ENCODE assay signal across 8 cellular contexts in genomic region chr6:116268589-116269293, GRCh38. TPM values are rescaled to one million over a fixed set of nuclear protein-coding genes. Genes with fewer than 3 reads are reported as not detected.
DNase-seq lines count a peak whose midpoint lies in the region; ATAC-seq and TF ChIP-seq lines count a peak whose summit lies in the region.

No MANE protein-coding gene starts in this region.

- H3K4me1 Mint-ChIP-seq in activated CD4-positive, alpha-beta T cell treated with anti-CD3 and anti-CD28 coated beads for 36 hours: peaks cover 28% of the 10 kb centered on the region

- CTCF ChIA-PET in activated CD4-positive, alpha-beta T cell treated with anti-CD3 and anti-CD28 coated beads for 36 hours (lab: Charles Lee): interaction anchor here (0.7 to 4.2 kb wide), 27 partner anchors 8 to 302 kb away, joined by 3 to 24 read pairs (median 4); partner anchors contain the start of genes RWDD1, TSPYL1 and TSPYL4

- H3K4me1 ChIP-seq in colonic mucosa: no peaks in the 10 kb centered on the region
- H3K4me1 ChIP-seq in lung (ENCODE audit: control insufficient read depth in 2 of 2, insufficient read depth in 2 of 2, low read length in 2 of 2): peaks cover 3 to 7% of the 10 kb centered on the region in 2 donors

- peaks cover 20% of the 10 kb centered on the region for H3K36me3 Mint-ChIP-seq in activated CD4-positive, alpha-beta T cell treated with anti-CD3 and anti-CD28 coated beads for 36 hours (ENCODE audit: low read depth)

- no peaks in the 10 kb centered on the region for H3K27me3 Mint-ChIP-seq in activated CD4-positive, alpha-beta T cell treated with anti-CD3 and anti-CD28 coated beads for 36 hours

- H3K4me3 ChIP-seq in colonic mucosa: no peak overlapping the region
- H3K4me3 ChIP-seq in lung: no peak overlapping the region

- in situ Hi-C loops in KBM-7 (cut with MboI; ENCODE audit: low pct_unique_long_range_greater_than_20kb, low sequenced_read_pairs): no loop called here

- no peaks in the 10 kb centered on the region for H3K9me3 ChIP-seq in colonic mucosa
- H3K9me3 ChIP-seq in lung (ENCODE audit: control insufficient read depth in 2 of 2, insufficient read depth in 1 of 2, low read length in 1 of 2): no peaks in the 10 kb centered on the region

- H3K27ac ChIP-seq in colonic mucosa (no peak overlapping the region), lung (ENCODE audit: low read depth in 1 of 2, low read length in 1 of 2) (peak overlapping the region in 1 of 2 donors; percentile 31)

- TF ChIP-seq CTCF in colonic mucosa (IDR thresholded peaks at IDR 0.05): peak; percentile 69
- TF ChIP-seq CTCF in lung (IDR thresholded peaks at IDR 0.05; ENCODE audit: control extremely low read depth, extremely low read depth): peak; percentile 63

- no peak for DNase-seq in activated CD4-positive, alpha-beta T cell treated with anti-CD3 and anti-CD28 coated beads for 36 hours
- DNase-seq in activated CD4-positive, alpha-beta T cell treated with anti-CD3 and anti-CD28 coated beads, Interleukin-2, amount 50 U/mL, for 48 hours: no peak
- DNase-seq in KBM-7 (peak; percentile 81), OCI-M1 (lab: John Stamatoyannopoulos, UW) (peak; percentile 93), colonic mucosa (no peak), lung (ENCODE audit: low spot score) (no peak), middle frontal gyrus (ENCODE audit: extremely low spot score, low spot score) (no peak)

- POLR2A ChIA-PET in activated CD4-positive, alpha-beta T cell treated with anti-CD3 and anti-CD28 coated beads for 36 hours (lab: Charles Lee): interaction anchor here (1.4 kb wide), 1 partner anchor 10 kb away, joined by 5 read pairs; no protein-coding TSS in a partner anchor

- H3K4me3 Mint-ChIP-seq in activated CD4-positive, alpha-beta T cell treated with anti-CD3 and anti-CD28 coated beads for 36 hours: no peak overlapping the region

- intact Hi-C loops in activated CD4-positive, alpha-beta T cell treated with anti-CD3 and anti-CD28 coated beads for 36 hours (cut with DNase I, micrococcal nuclease): loop anchor here (1.0 to 5.0 kb wide), 3 partner anchors 13 to 264 kb away; no protein-coding TSS in a partner anchor
- intact Hi-C loops in colonic mucosa (cut with DNase I): loop anchor here (5.0 kb wide), 1 partner anchor 264 kb away; no protein-coding TSS in a partner anchor

- H3K36me3 ChIP-seq in colonic mucosa (no peaks in the 10 kb centered on the region), lung (ENCODE audit: control insufficient read depth in 2 of 2, insufficient read depth in 2 of 2, low read length in 2 of 2) (peaks cover 2 to 9% of the 10 kb centered on the region in 2 donors)

- peak; percentile 72 for ATAC-seq in activated CD4-positive, alpha-beta T cell treated with anti-CD3 and anti-CD28 coated beads for 36 hours
- peak; percentile 94 for ATAC-seq in GM21786 (IDR thresholded peaks at IDR 0.05; ENCODE audit: unreplicated experiment)
- peak; percentile 88 for ATAC-seq in lung (ENCODE audit: insufficient read depth, low FRiP score)

- WGBS in lung, 2 donors: 31 to 32% methylated on average over 3 of the region's 3 CpGs

- H3K27ac Mint-ChIP-seq in activated CD4-positive, alpha-beta T cell treated with anti-CD3 and anti-CD28 coated beads for 36 hours: no peak overlapping the region

- H3K9ac ChIP-seq in colonic mucosa (ENCODE audit: low read depth in 2 of 2, low read length in 2 of 2): no peak overlapping the region

- no peaks in the 10 kb centered on the region for H3K27me3 ChIP-seq in colonic mucosa
- no peaks in the 10 kb centered on the region for H3K27me3 ChIP-seq in lung (ENCODE audit: control insufficient read depth, insufficient read depth)

- peaks cover 4% of the 10 kb centered on the region for H3K9me3 Mint-ChIP-seq in activated CD4-positive, alpha-beta T cell treated with anti-CD3 and anti-CD28 coated beads for 36 hours (ENCODE audit: low read depth)

RNA-seq across cellular contexts. Expression of gene TSPYL1, which starts 11.0 kb away (rescaled TPM):
- total RNA-seq in activated CD4-positive, alpha-beta T cell treated with anti-CD3 and anti-CD28 coated beads for 36 hours: 10 to 100 TPM; 37.5 to 38.2 TPM
- total RNA-seq in colonic mucosa: 10 to 100 TPM; 82.9 to 94.3 TPM
- 10 to 100 TPM; 67.8 to 68.8 TPM for total RNA-seq in lung
- polyA plus RNA-seq in lung: 10 to 100 TPM; 16.3 to 25.1 TPM

RNA-seq across cellular contexts. Expression of gene TSPYL4, which starts 14.9 kb away (rescaled TPM):
- 10 to 100 TPM in 1 of 2 experiments, 1 to 10 TPM in 1; 9.4 to 10.8 TPM for total RNA-seq in activated CD4-positive, alpha-beta T cell treated with anti-CD3 and anti-CD28 coated beads for 36 hours
- 1 to 10 TPM; 7.0 to 8.3 TPM for total RNA-seq in colonic mucosa
- 10 to 100 TPM; 14.8 to 30.0 TPM for total RNA-seq in lung
- polyA plus RNA-seq in lung: 1 to 10 TPM; 7.3 to 8.9 TPM

Comparison
In these comparisons a context has a peak if more than half of its experiments do, and no peak if none do; other contexts are left out.
1. DNase-seq: peak in KBM-7 (single experiment) and OCI-M1 (single experiment); none in activated CD4-positive, alpha-beta T cell treated with anti-CD3 and anti-CD28 coated beads for 36 hours (single experiment), activated CD4-positive, alpha-beta T cell treated with anti-CD3 and anti-CD28 coated beads, Interleukin-2, amount 50 U/mL, for 48 hours (0 of 2), colonic mucosa (single experiment), lung (single experiment) and middle frontal gyrus (single experiment).
2. Peak in every context shown above with its lines, with median percentiles within 50 percentile points of each other: ATAC-seq.